Comparison of ENCODE assay signal across 19 cellular contexts in the genomic region with DNA sequence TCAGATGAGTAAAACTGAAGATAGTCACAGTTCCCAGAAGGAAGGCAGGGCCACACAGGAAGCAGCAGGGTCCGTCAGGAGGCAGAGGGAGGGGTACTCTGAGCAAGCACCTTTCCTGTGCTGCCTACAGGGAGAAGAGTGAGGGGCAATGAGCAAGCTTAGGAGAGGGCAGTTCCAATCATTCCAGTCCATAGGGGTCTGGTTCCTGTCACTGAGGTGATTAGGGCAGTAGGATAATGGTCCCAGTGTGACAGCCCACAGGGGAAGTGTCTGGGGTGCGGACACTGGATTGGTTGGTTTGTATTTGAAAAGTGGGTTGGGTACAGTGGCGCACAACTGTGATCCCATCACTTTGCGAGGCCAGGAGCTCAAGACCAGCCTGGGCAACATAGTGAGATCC. TPM values are rescaled to one million over a fixed set of nuclear protein-coding genes. Genes with fewer than 3 reads are reported as not detected.
A peak's percentile ranks its signal among the peaks of the same experiment; 100 is the strongest.
DNase-seq lines count a peak whose midpoint lies in the region; ATAC-seq, FAIRE-seq and TF ChIP-seq lines count a peak whose summit lies in the region.
"Had no signal": no experiment of that assay in that cellular context is flagged by ENCODE, and none has a peak within 500 bp of the region (broad histone marks: within the 10 kb centered on the region; RNA-seq: fewer than 3 reads in every experiment).

No MANE protein-coding gene starts in this region.

- no peaks in the 10 kb centered on the region for H3K27me3 ChIP-seq in CD4-positive, CD25-positive, alpha-beta regulatory T cell (ENCODE audit: control insufficient read depth, insufficient read depth, low read length)
- H3K27me3 ChIP-seq in K562 (ENCODE audit: control insufficient read depth in 2 of 2, insufficient read depth in 2 of 2, low read length in 2 of 2) (no peaks in the 10 kb centered on the region), spleen (replicated peaks in 1 of 7) (no peaks in the 10 kb centered on the region), adrenal gland (no peaks in the 10 kb centered on the region)

- no peaks in the 10 kb centered on the region for H3K36me3 ChIP-seq in CD4-positive, CD25-positive, alpha-beta regulatory T cell (ENCODE audit: control insufficient read depth, insufficient read depth, low read length)
- H3K36me3 ChIP-seq in K562 (ENCODE audit: control insufficient read depth, insufficient read depth, low read length), result no peaks in the 10 kb centered on the region
- no peaks in the 10 kb centered on the region for H3K36me3 ChIP-seq in spleen
- H3K36me3 ChIP-seq in adrenal gland (replicated peaks in 1 of 2), result no peaks in the 10 kb centered on the region
- H3K36me3 ChIP-seq: HAP-1 had no signal

- no peak overlapping the region for H3K27ac ChIP-seq in CD4-positive, CD25-positive, alpha-beta regulatory T cell (ENCODE audit: insufficient read depth, low read length, poor library complexity, severe bottlenecking)
- H3K27ac ChIP-seq in K562 (ENCODE audit: extremely low read depth, low read depth, low read length) (no peak overlapping the region), spleen (no peak overlapping the region), adrenal gland (no peak overlapping the region)

- TF ChIP-seq EP300 in K562 (IDR thresholded peaks at IDR 0.05; ENCODE audit: low read length), result no peak

- DNase-seq in CD4-positive, CD25-positive, alpha-beta regulatory T cell, result no peak
- DNase-seq in K562 (ENCODE audit: extremely low read depth in 1 of 4, low spot score in 3 of 4) (no peak), endothelial cell (ENCODE audit: low spot score) (no peak), spleen (peak; percentile 17), NCI-H2029 treated with DMSO at 0.1 percent for 48 hours (lab: John Stamatoyannopoulos, UW) (no peak), DMS53 treated with DMSO at 0.1 percent for 48 hours (lab: John Stamatoyannopoulos, UW; ENCODE audit: unreplicated experiment) (no peak), adrenal gland (no peak)
- DNase-seq: C1 segment of cervical spinal cord; CD4-positive, alpha-beta T cell; CD8-positive, alpha-beta memory T cell; DMS 273 treated with DMSO at 0.1 percent for 48 hours; DMS79 treated with DMSO at 0.1 percent for 48 hours; GF-D8; GOT3 had no signal

- H3K9ac ChIP-seq in K562 (ENCODE audit: insufficient read depth in 1 of 2, low read depth in 2 of 2, low read length in 2 of 2), result no peak overlapping the region

- peaks cover 0 to 13% (median 9%) of the 10 kb centered on the region in 4 donors for H3K4me1 Mint-ChIP-seq in CD4-positive, CD25-positive, alpha-beta regulatory T cell
- peaks cover 28% of the 10 kb centered on the region for H3K4me1 Mint-ChIP-seq in endothelial cell (ENCODE audit: unreplicated experiment)

- H3K4me1 ChIP-seq in CD4-positive, CD25-positive, alpha-beta regulatory T cell (ENCODE audit: control insufficient read depth, insufficient read depth, low read length, poor library complexity, severe bottlenecking), result no peaks in the 10 kb centered on the region
- H3K4me1 ChIP-seq in K562 (replicated peaks in 1 of 2; ENCODE audit: control insufficient read depth in 2 of 2, insufficient read depth in 2 of 2, low read length in 2 of 2) (peaks cover 4 to 11% of the 10 kb centered on the region in 2 experiments; a peak in 4 of 5 replicates), spleen (peaks cover 0 to 20% (median 8%) of the 10 kb centered on the region in 6 donors), adrenal gland (replicated peaks in 1 of 2) (no peaks in the 10 kb centered on the region)
- H3K4me1 ChIP-seq: HAP-1 had no signal

- no peaks in the 10 kb centered on the region for H3K9me1 ChIP-seq in K562 (ENCODE audit: control insufficient read depth, insufficient read depth, low read length)

- no peak overlapping the region for H3K4me3 ChIP-seq in CD4-positive, CD25-positive, alpha-beta regulatory T cell (ENCODE audit: low read depth, low read length)
- no peak overlapping the region for H3K4me3 ChIP-seq in K562
- no peak overlapping the region for H3K4me3 ChIP-seq in spleen
- H3K4me3 ChIP-seq in adrenal gland, result no peak overlapping the region
- H3K4me3 ChIP-seq: HAP-1 had no signal

- CTCF ChIA-PET in K562 (lab: Yijun Ruan, JAX; ENCODE audit: low intra/inter-chr PET ratio), result no interaction called here

- POLR2A ChIA-PET in K562 (lab: Yijun Ruan, JAX), result interaction anchor here (0.5 kb wide), 1 partner anchor 1886 kb away, joined by 4 read pairs; no protein-coding TSS in a partner anchor

- no peak for TF ChIP-seq CTCF in K562 (IDR thresholded peaks at IDR 0.05 in 2 of 3, conservative IDR thresholded peaks at IDR 0.05 in 1 of 3; ENCODE audit: insufficient read depth in 2 of 3, low read depth in 1 of 3, low read length in 3 of 3)
- TF ChIP-seq CTCF in endothelial cell (IDR thresholded peaks at IDR 0.05; ENCODE audit: unreplicated experiment), result no peak
- TF ChIP-seq CTCF in spleen (IDR thresholded peaks at IDR 0.05 in 8 of 11, conservative IDR thresholded peaks at IDR 0.05 in 3 of 11), result no peak
- no peak for TF ChIP-seq CTCF in adrenal gland (IDR thresholded peaks at IDR 0.05)

- no peaks in the 10 kb centered on the region for H3K9me3 ChIP-seq in CD4-positive, CD25-positive, alpha-beta regulatory T cell (ENCODE audit: control insufficient read depth in 2 of 2, low read length in 2 of 2)
- no peaks in the 10 kb centered on the region for H3K9me3 ChIP-seq in K562 (replicated peaks; ENCODE audit: control insufficient read depth, insufficient read depth, low read depth, low read length)
- no peaks in the 10 kb centered on the region for H3K9me3 ChIP-seq in spleen
- no peaks in the 10 kb centered on the region for H3K9me3 ChIP-seq in adrenal gland (replicated peaks in 1 of 3)
- H3K9me3 ChIP-seq: HAP-1 had no signal

- H4K20me1 ChIP-seq in K562 (replicated peaks; ENCODE audit: control insufficient read depth, insufficient read depth, low read length), result no peaks in the 10 kb centered on the region

- no peak for TF ChIP-seq RAD21 in K562 (CRISPR knock-in tag; conservative IDR thresholded peaks at IDR 0.05 in 1 of 2, IDR thresholded peaks at IDR 0.05 in 1 of 2)

- no peak for ATAC-seq in CD4-positive, CD25-positive, alpha-beta regulatory T cell (ENCODE audit: low read depth in 2 of 2)
- ATAC-seq in K562, result no peak

- H3K27ac Mint-ChIP-seq in CD4-positive, CD25-positive, alpha-beta regulatory T cell, result peak overlapping the region in 2 of 3 donors; percentile 13 to 41
- H3K27ac Mint-ChIP-seq in endothelial cell (ENCODE audit: unreplicated experiment), result no peak overlapping the region
- H3K27ac Mint-ChIP-seq: CD4-positive, alpha-beta T cell had no signal

- BruUV-seq in K562 (replicated peaks; lab: Mats Ljungman, UMichigan), result no TSS peak

- no peaks in the 10 kb centered on the region for H3K27me3 Mint-ChIP-seq in CD4-positive, CD25-positive, alpha-beta regulatory T cell
- peaks cover 12% of the 10 kb centered on the region for H3K27me3 Mint-ChIP-seq in endothelial cell (ENCODE audit: unreplicated experiment)
- H3K27me3 Mint-ChIP-seq: CD4-positive, alpha-beta T cell had no signal

- no peak overlapping the region for H3K4me2 ChIP-seq in K562 (ENCODE audit: insufficient read depth, low read length)

- in situ Hi-C loops in K562 (cut with MboI), result no loop called here

- no peaks in the 10 kb centered on the region for H3K36me3 Mint-ChIP-seq in CD4-positive, CD25-positive, alpha-beta regulatory T cell
- peaks cover 4% of the 10 kb centered on the region for H3K36me3 Mint-ChIP-seq in endothelial cell (ENCODE audit: low read depth, unreplicated experiment)
- H3K36me3 Mint-ChIP-seq: CD8-positive, alpha-beta memory T cell had no signal

- 59% methylated on average over 2 of the region's 4 CpGs for WGBS in K562 (ENCODE audit: insufficient coverage, low coverage, missing lambda C conversion rate)
- WGBS in spleen, 5 donors, result 72 to 84% (median 81%) methylated on average over 4 of the region's 4 CpGs
- WGBS in adrenal gland, 4 donors, result 81 to 95% (median 89%) methylated on average over 4 of the region's 4 CpGs

- H3K9me3 Mint-ChIP-seq in CD4-positive, CD25-positive, alpha-beta regulatory T cell, result peaks cover 0 to 2% (median 0%) of the 10 kb centered on the region in 7 donors
- H3K9me3 Mint-ChIP-seq in endothelial cell (ENCODE audit: unreplicated experiment), result no peaks in the 10 kb centered on the region
- H3K9me3 Mint-ChIP-seq: CD4-positive, alpha-beta T cell; CD8-positive, alpha-beta memory T cell had no signal

- FAIRE-seq in K562 (lab: Jason Lieb, UNC), result no peak
- FAIRE-seq: D721Med, GM12891, GM18507, H54 had no signal

- intact Hi-C loops in K562 (cut with micrococcal nuclease), result no loop called here
- intact Hi-C loops in spleen (cut with DNase I; ENCODE audit: low total_unique reads), result no loop called here
- intact Hi-C loops in adrenal gland (cut with DNase I), result no loop called here

- TF ChIP-seq POLR2A in K562 (conservative IDR thresholded peaks at IDR 0.05) (no peak), spleen (IDR thresholded peaks at IDR 0.05) (no peak), adrenal gland (IDR thresholded peaks at IDR 0.05) (no peak)

- no peak overlapping the region for H3K4me3 Mint-ChIP-seq in CD4-positive, CD25-positive, alpha-beta regulatory T cell
- H3K4me3 Mint-ChIP-seq in endothelial cell (ENCODE audit: unreplicated experiment), result peak overlapping the region; percentile 38
- H3K4me3 Mint-ChIP-seq: CD4-positive, alpha-beta T cell; CD8-positive, alpha-beta memory T cell had no signal

- H2AFZ ChIP-seq in K562 (ENCODE audit: low read depth, low read length), result peak overlapping the region; percentile 39; the same call in 1 of the 2 replicates

- no peaks in the 10 kb centered on the region for H3K79me2 ChIP-seq in K562 (ENCODE audit: control insufficient read depth, insufficient read depth, low read length)

RNA-seq across cellular contexts. Expression of gene ACAD9, which starts 7.1 kb away (rescaled TPM):
- total RNA-seq in CD4-positive, CD25-positive, alpha-beta regulatory T cell, result 46.7 TPM
- polyA plus RNA-seq in CD4-positive, CD25-positive, alpha-beta regulatory T cell, result 10 to 100 TPM; 18.0 to 26.1 (median 22.1) TPM
- 67.4 and 149 TPM in 2 replicates for total RNA-seq in K562 (2011; cell fraction: chromatin; rRNA removed; ENCODE audit: low replicate concordance)
- 104 and 107 TPM in 2 replicates for total RNA-seq in K562 (2011; cell fraction: nucleolus; rRNA removed)
- 71.4 and 73.7 TPM in 2 replicates for total RNA-seq in K562 (2011; cell fraction: nucleoplasm; rRNA removed)
- total RNA-seq in K562 (2014; rRNA removed), result 30.1 and 31.2 TPM in 2 replicates
- total RNA-seq in K562 (2014; rRNA removed; fragmentation: Illumina TruSeq; extraction: Trizol), result 16.1 and 17.5 TPM in 2 replicates
- 22.5 and 22.8 TPM in 2 replicates for total RNA-seq in K562 (2015; rRNA removed; fragmentation: Illumina TruSeq; extraction: Trizol)
- 30.3 and 32.6 TPM in 2 replicates for total RNA-seq in K562 (2021)
- polyA plus RNA-seq in K562 (2011; rRNA removed), result 18.1 and 21.3 TPM in 2 replicates
- 18.4 and 28.1 TPM in 2 replicates for polyA plus RNA-seq in K562 (2011; cell fraction: cytosol; rRNA removed)
- 56.6 and 83.3 TPM in 2 replicates for polyA plus RNA-seq in K562 (2011; cell fraction: nucleus; rRNA removed)
- 20.0 and 24.2 TPM in 2 replicates for polyA plus RNA-seq in K562 (2012)
- 25.8 and 27.3 TPM in 2 replicates for polyA plus RNA-seq in K562 (2014; fragmentation: Illumina TruSeq; extraction: Trizol)
- 10 to 100 TPM; 10.2 to 11.2 TPM for polyA plus RNA-seq in K562 (2014; fragmentation: Nextera tagmentation; extraction: Ambion mirVana)
- polyA plus RNA-seq in K562 (2014; rRNA removed), result 28.1 and 30.2 TPM in 2 replicates
- polyA minus RNA-seq in K562 (2011; rRNA and poly(A)+ RNA removed), result 20.4 and 22.3 TPM in 2 replicates
- polyA minus RNA-seq in K562 (2011; cell fraction: cytosol; rRNA and poly(A)+ RNA removed), result 12.1 and 14.0 TPM in 2 replicates
- 48.0 and 48.9 TPM in 2 replicates for polyA minus RNA-seq in K562 (2011; cell fraction: nucleus; rRNA and poly(A)+ RNA removed)
- total RNA-seq in endothelial cell (ENCODE audit: unreplicated experiment), result 46.5 TPM
- total RNA-seq in spleen, result 10 to 100 TPM; 39.6 to 52.8 (median 49.2) TPM
- 10 to 100 TPM; 18.8 to 31.9 (median 25.0) TPM for polyA plus RNA-seq in spleen
- 10 to 100 TPM; 45.7 to 68.0 (median 52.5) TPM for total RNA-seq in adrenal gland
- 10 to 100 TPM; 39.1 to 54.0 (median 51.1) TPM for polyA plus RNA-seq in adrenal gland
